Comparison of ENCODE assay signal across 1 cellular context in the genomic region with DNA sequence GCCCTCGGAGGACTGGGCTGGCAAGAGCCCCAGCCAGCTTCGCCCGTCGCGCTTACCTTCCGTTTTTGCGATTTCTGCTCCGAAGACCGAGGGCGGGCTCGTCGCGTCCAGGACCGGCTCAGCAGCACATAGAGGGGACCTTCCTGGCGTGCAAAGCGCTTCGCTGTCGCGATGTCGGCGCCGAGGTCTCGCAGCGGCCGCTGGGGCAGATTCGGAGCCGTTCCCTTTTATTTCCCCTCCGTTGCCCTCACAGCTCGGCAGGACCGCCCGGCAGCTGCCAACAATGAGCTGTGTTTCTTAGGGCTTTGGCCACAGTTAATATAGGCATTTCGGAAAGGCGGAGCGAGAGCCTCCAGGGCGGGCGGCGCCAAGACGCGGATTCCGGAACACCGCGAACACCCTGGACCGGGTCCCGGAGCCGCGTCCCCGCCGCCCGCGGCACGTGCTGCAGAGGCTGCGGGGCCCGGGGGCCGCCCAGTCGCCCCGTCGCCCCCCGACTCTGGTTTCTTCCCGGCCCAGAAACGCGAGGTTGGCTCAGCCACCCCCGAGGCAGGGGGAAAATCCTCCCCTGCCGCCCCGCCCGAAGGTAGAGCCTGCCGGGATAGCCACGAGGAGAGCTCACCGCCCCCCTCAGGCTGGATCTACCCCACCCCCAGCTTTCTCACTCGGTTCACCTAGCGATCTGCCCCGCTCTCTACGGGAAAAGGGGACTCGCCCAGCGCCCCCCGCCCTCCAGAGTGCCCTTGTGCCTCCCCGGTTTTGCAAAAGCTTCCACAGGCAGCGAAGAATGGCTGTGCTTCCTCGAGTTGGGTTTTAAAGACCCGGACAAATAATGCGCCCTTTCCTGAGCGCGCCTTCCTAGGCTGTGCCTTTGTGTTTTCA.
TF ChIP-seq lines count a peak whose summit lies in the region.

A gene with protein sequence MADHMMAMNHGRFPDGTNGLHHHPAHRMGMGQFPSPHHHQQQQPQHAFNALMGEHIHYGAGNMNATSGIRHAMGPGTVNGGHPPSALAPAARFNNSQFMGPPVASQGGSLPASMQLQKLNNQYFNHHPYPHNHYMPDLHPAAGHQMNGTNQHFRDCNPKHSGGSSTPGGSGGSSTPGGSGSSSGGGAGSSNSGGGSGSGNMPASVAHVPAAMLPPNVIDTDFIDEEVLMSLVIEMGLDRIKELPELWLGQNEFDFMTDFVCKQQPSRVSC (minus strand): TSS at position 292 of the 882 bp plus-strand sequence. CDS start 704 bp downstream, outside the sequence.

TF ChIP-seq in liver, 16 proteins besides CTCF, POLR2A, EP300 and RAD21 (continued from another document):
- peak; percentile 79 for TF ChIP-seq YY1 (IDR thresholded peaks at IDR 0.05)
